Comparison of ENCODE assay signal across 13 cellular contexts in genomic region chr17:63835167-63835720, GRCh38. TPM values are rescaled to one million over a fixed set of nuclear protein-coding genes. Genes with fewer than 3 reads are reported as not detected.
DNase-seq lines count a peak whose midpoint lies in the region; ATAC-seq and TF ChIP-seq lines count a peak whose summit lies in the region.
"Had no signal": no experiment of that assay in that cellular context is flagged by ENCODE, and none has a peak within 500 bp of the region (broad histone marks: within the 10 kb centered on the region; RNA-seq: fewer than 3 reads in every experiment).

No MANE protein-coding gene starts in this region.

- H3K9me3 ChIP-seq in Loucy (ENCODE audit: insufficient read depth, low read depth, low read length), result no peaks in the 10 kb centered on the region

- no peaks in the 10 kb centered on the region for H3K27me3 ChIP-seq in Loucy (ENCODE audit: insufficient read depth, low read length, poor library complexity, severe bottlenecking)
- H3K27me3 ChIP-seq: neural progenitor cell had no signal

- POLR2A ChIA-PET in activated CD8-positive, alpha-beta T cell treated with anti-CD3 and anti-CD28 coated beads for 36 hours (lab: Charles Lee), result interaction anchor here (0.7 to 6.6 kb wide), 7 partner anchors 9 to 311 kb away, joined by 3 to 66 read pairs (median 3); no protein-coding TSS in a partner anchor
- POLR2A ChIA-PET in activated CD8-positive, alpha-beta T cell treated with anti-CD3 and anti-CD28 coated beads, Interleukin-2, amount 10 ng/mL, durations not matched to agents 7 days and 5 days (lab: Charles Lee), result interaction anchor here (0.6 to 1.7 kb wide), 2 partner anchors 61 to 375 kb away, joined by 3 to 6 read pairs; partner anchors contain the start of gene DDX42

- H3K79me2 ChIP-seq in Loucy (ENCODE audit: insufficient read depth, low read length), result peaks cover 92% of the 10 kb centered on the region

- no peak for ATAC-seq in activated CD8-positive, alpha-beta T cell treated with anti-CD3 and anti-CD28 coated beads for 36 hours
- ATAC-seq in activated CD8-positive, alpha-beta T cell treated with anti-CD3 and anti-CD28 coated beads, Interleukin-2, amount 10 ng/mL, durations not matched to agents 7 days and 5 days, result no peak
- no peak for ATAC-seq in stimulated activated effector memory CD8-positive, alpha-beta T cell treated with anti-CD3 and anti-CD28 coated beads, Interleukin-12 subunit alpha, Interleukin-12 subunit beta, amount 100 ng/mL, for 72 hours
- no peak for ATAC-seq in Right ventricle myocardium inferior

- peak overlapping the region; percentile 14 for H3K27ac Mint-ChIP-seq in activated CD8-positive, alpha-beta T cell treated with anti-CD3 and anti-CD28 coated beads for 36 hours
- no peak overlapping the region for H3K27ac Mint-ChIP-seq in activated CD8-positive, alpha-beta T cell treated with anti-CD3 and anti-CD28 coated beads, Interleukin-2, amount 10 ng/mL, durations not matched to agents 7 days and 5 days
- peak overlapping the region; percentile 69 for H3K27ac Mint-ChIP-seq in dendritic cell treated with granulocyte-macrophage colony-stimulating factor and Interleukin-4, amounts not matched to agents 40 ng/mL and 50 ng/mL, for 4 days
- peak overlapping the region; percentile 43 for H3K27ac Mint-ChIP-seq in stimulated activated effector memory CD8-positive, alpha-beta T cell treated with anti-CD3 and anti-CD28 coated beads, Interleukin-12 subunit alpha, Interleukin-12 subunit beta, amount 100 ng/mL, for 72 hours
- H3K27ac Mint-ChIP-seq: neural progenitor cell had no signal

- H3K27me3 Mint-ChIP-seq in activated CD8-positive, alpha-beta T cell treated with anti-CD3 and anti-CD28 coated beads for 36 hours, result no peaks in the 10 kb centered on the region
- no peaks in the 10 kb centered on the region for H3K27me3 Mint-ChIP-seq in activated CD8-positive, alpha-beta T cell treated with anti-CD3 and anti-CD28 coated beads, Interleukin-2, amount 10 ng/mL, durations not matched to agents 7 days and 5 days (ENCODE audit: low read depth)
- no peaks in the 10 kb centered on the region for H3K27me3 Mint-ChIP-seq in dendritic cell treated with granulocyte-macrophage colony-stimulating factor and Interleukin-4, amounts not matched to agents 40 ng/mL and 50 ng/mL, for 4 days

- no peak overlapping the region for H3K4me3 ChIP-seq in Loucy (ENCODE audit: low read length, poor library complexity, severe bottlenecking)
- H3K4me3 ChIP-seq: neural progenitor cell, SK-N-MC had no signal

- peaks cover 56% of the 10 kb centered on the region for H3K36me3 ChIP-seq in Loucy (ENCODE audit: insufficient read depth, low read length)
- H3K36me3 ChIP-seq: neural progenitor cell had no signal

- H3K9ac ChIP-seq in Loucy (ENCODE audit: low read depth, low read length, poor library complexity, severe bottlenecking), result no peak overlapping the region
- H3K9ac ChIP-seq: neural progenitor cell had no signal

- peaks cover 41% of the 10 kb centered on the region for H3K4me1 Mint-ChIP-seq in activated CD8-positive, alpha-beta T cell treated with anti-CD3 and anti-CD28 coated beads for 36 hours (ENCODE audit: low read depth)
- peaks cover 47% of the 10 kb centered on the region for H3K4me1 Mint-ChIP-seq in activated CD8-positive, alpha-beta T cell treated with anti-CD3 and anti-CD28 coated beads, Interleukin-2, amount 10 ng/mL, durations not matched to agents 7 days and 5 days (ENCODE audit: low read depth)
- peaks cover 47% of the 10 kb centered on the region for H3K4me1 Mint-ChIP-seq in dendritic cell treated with granulocyte-macrophage colony-stimulating factor and Interleukin-4, amounts not matched to agents 40 ng/mL and 50 ng/mL, for 4 days (ENCODE audit: low read depth)
- H3K4me1 Mint-ChIP-seq in stimulated activated effector memory CD8-positive, alpha-beta T cell treated with anti-CD3 and anti-CD28 coated beads, Interleukin-12 subunit alpha, Interleukin-12 subunit beta, amount 100 ng/mL, for 72 hours, result peaks cover 65% of the 10 kb centered on the region

- CTCF ChIA-PET in activated CD8-positive, alpha-beta T cell treated with anti-CD3 and anti-CD28 coated beads for 36 hours (lab: Charles Lee), result interaction anchor here (0.6 to 4.0 kb wide), 10 partner anchors 8 to 137 kb away, joined by 3 to 15 read pairs (median 5); no protein-coding TSS in a partner anchor
- CTCF ChIA-PET in activated CD8-positive, alpha-beta T cell treated with anti-CD3 and anti-CD28 coated beads, Interleukin-2, amount 10 ng/mL, durations not matched to agents 7 days and 5 days (lab: Charles Lee), result interaction anchor here (0.8 to 2.1 kb wide), 14 partner anchors 9 to 410 kb away, joined by 3 to 11 read pairs (median 4); partner anchors contain the start of genes DDX42, PSMC5 and STRADA

- no peak overlapping the region for H3K4me3 Mint-ChIP-seq in activated CD8-positive, alpha-beta T cell treated with anti-CD3 and anti-CD28 coated beads for 36 hours
- H3K4me3 Mint-ChIP-seq in activated CD8-positive, alpha-beta T cell treated with anti-CD3 and anti-CD28 coated beads, Interleukin-2, amount 10 ng/mL, durations not matched to agents 7 days and 5 days, result no peak overlapping the region
- no peak overlapping the region for H3K4me3 Mint-ChIP-seq in dendritic cell treated with granulocyte-macrophage colony-stimulating factor and Interleukin-4, amounts not matched to agents 40 ng/mL and 50 ng/mL, for 4 days
- H3K4me3 Mint-ChIP-seq in stimulated activated effector memory CD8-positive, alpha-beta T cell treated with anti-CD3 and anti-CD28 coated beads, Interleukin-12 subunit alpha, Interleukin-12 subunit beta, amount 100 ng/mL, for 72 hours, result no peak overlapping the region
- H3K4me3 Mint-ChIP-seq: neural progenitor cell had no signal

- no peak for TF ChIP-seq CTCF in activated CD8-positive, alpha-beta T cell treated with anti-CD3 and anti-CD28 coated beads for 36 hours (IDR thresholded peaks at IDR 0.05)
- no peak for TF ChIP-seq CTCF in Loucy (conservative IDR thresholded peaks at IDR 0.05; ENCODE audit: low read length)

- H3F3A ChIP-seq in Loucy (ENCODE audit: low read depth), result no peaks in the 10 kb centered on the region

- H3K9me3 Mint-ChIP-seq in activated CD8-positive, alpha-beta T cell treated with anti-CD3 and anti-CD28 coated beads for 36 hours, result no peaks in the 10 kb centered on the region
- no peaks in the 10 kb centered on the region for H3K9me3 Mint-ChIP-seq in activated CD8-positive, alpha-beta T cell treated with anti-CD3 and anti-CD28 coated beads, Interleukin-2, amount 10 ng/mL, durations not matched to agents 7 days and 5 days (ENCODE audit: insufficient read depth)
- no peaks in the 10 kb centered on the region for H3K9me3 Mint-ChIP-seq in dendritic cell treated with granulocyte-macrophage colony-stimulating factor and Interleukin-4, amounts not matched to agents 40 ng/mL and 50 ng/mL, for 4 days
- H3K9me3 Mint-ChIP-seq in stimulated activated effector memory CD8-positive, alpha-beta T cell treated with anti-CD3 and anti-CD28 coated beads, Interleukin-12 subunit alpha, Interleukin-12 subunit beta, amount 100 ng/mL, for 72 hours, result no peaks in the 10 kb centered on the region
- H3K9me3 Mint-ChIP-seq: neural progenitor cell had no signal

- peaks cover 43% of the 10 kb centered on the region for H3K4me1 ChIP-seq in Loucy (ENCODE audit: insufficient read depth, low read length, poor library complexity, severe bottlenecking)

- H3K9me2 ChIP-seq in Loucy (replicated peaks; ENCODE audit: low read depth, low read length), result no peaks in the 10 kb centered on the region

- no peak for DNase-seq in activated CD8-positive, alpha-beta T cell treated with anti-CD3 and anti-CD28 coated beads for 36 hours
- DNase-seq in activated CD8-positive, alpha-beta T cell treated with anti-CD3 and anti-CD28 coated beads, Interleukin-2, amount 10 ng/mL, durations not matched to agents 7 days and 5 days, result no peak
- DNase-seq in stimulated activated effector memory CD8-positive, alpha-beta T cell treated with anti-CD3 and anti-CD28 coated beads, Interleukin-12 subunit alpha, Interleukin-12 subunit beta, amount 100 ng/mL, for 72 hours (ENCODE audit: low spot score in 2 of 2), result no peak
- DNase-seq in Kasumi-1 (lab: John Stamatoyannopoulos, UW) (no peak), EL (no peak), Right ventricle myocardium inferior (ENCODE audit: missing footprints) (no peak)

- peaks cover 19% of the 10 kb centered on the region for H4K20me1 ChIP-seq in Loucy (ENCODE audit: insufficient read depth, low read length, poor library complexity, severe bottlenecking)

- no peak overlapping the region for H2AFZ ChIP-seq in Loucy (ENCODE audit: low read length)
- H2AFZ ChIP-seq: neural progenitor cell had no signal

- H3K4me2 ChIP-seq in Loucy (ENCODE audit: low read depth, low read length, poor library complexity, severe bottlenecking), result peak overlapping the region; percentile 67
- H3K4me2 ChIP-seq: neural progenitor cell had no signal

- intact Hi-C loops in activated CD8-positive, alpha-beta T cell treated with anti-CD3 and anti-CD28 coated beads for 36 hours (cut with micrococcal nuclease), result no loop called here
- intact Hi-C loops in dendritic cell treated with granulocyte-macrophage colony-stimulating factor and Interleukin-4, amounts not matched to agents 40 ng/mL and 50 ng/mL, for 4 days (cut with micrococcal nuclease), result no loop called here
- intact Hi-C loops in Right ventricle myocardium inferior (cut with DNase I), result no loop called here

- H3K36me3 Mint-ChIP-seq in activated CD8-positive, alpha-beta T cell treated with anti-CD3 and anti-CD28 coated beads for 36 hours (ENCODE audit: low read depth), result peaks cover 50% of the 10 kb centered on the region
- H3K36me3 Mint-ChIP-seq in activated CD8-positive, alpha-beta T cell treated with anti-CD3 and anti-CD28 coated beads, Interleukin-2, amount 10 ng/mL, durations not matched to agents 7 days and 5 days (ENCODE audit: low read depth), result peaks cover 60% of the 10 kb centered on the region
- peaks cover 86% of the 10 kb centered on the region for H3K36me3 Mint-ChIP-seq in dendritic cell treated with granulocyte-macrophage colony-stimulating factor and Interleukin-4, amounts not matched to agents 40 ng/mL and 50 ng/mL, for 4 days (ENCODE audit: low read depth)
- peaks cover 83% of the 10 kb centered on the region for H3K36me3 Mint-ChIP-seq in stimulated activated effector memory CD8-positive, alpha-beta T cell treated with anti-CD3 and anti-CD28 coated beads, Interleukin-12 subunit alpha, Interleukin-12 subunit beta, amount 100 ng/mL, for 72 hours

RNA-seq across cellular contexts. Expression of gene SMARCD2, which starts 7.2 kb away (rescaled TPM):
- total RNA-seq in activated CD8-positive, alpha-beta T cell treated with anti-CD3 and anti-CD28 coated beads for 36 hours, result 100 to 1,000 TPM in 1 of 2 experiments, 10 to 100 TPM in 1; 99.4 to 103 TPM
- total RNA-seq in activated CD8-positive, alpha-beta T cell treated with anti-CD3 and anti-CD28 coated beads, Interleukin-2, amount 10 ng/mL, durations not matched to agents 7 days and 5 days, result 100 to 1,000 TPM; 130 to 136 TPM
- 29.2 TPM for total RNA-seq in Right ventricle myocardium inferior

RNA-seq across cellular contexts. Expression of gene FTSJ3, which starts 7.8 kb away (rescaled TPM):
- total RNA-seq in activated CD8-positive, alpha-beta T cell treated with anti-CD3 and anti-CD28 coated beads for 36 hours, result 10 to 100 TPM; 58.3 to 60.9 TPM
- total RNA-seq in activated CD8-positive, alpha-beta T cell treated with anti-CD3 and anti-CD28 coated beads, Interleukin-2, amount 10 ng/mL, durations not matched to agents 7 days and 5 days, result 10 to 100 TPM; 58.7 to 62.2 TPM
- 34.2 TPM for total RNA-seq in Right ventricle myocardium inferior

RNA-seq across cellular contexts. Expression of gene PSMC5, which starts 8.0 kb away (rescaled TPM):
- total RNA-seq in activated CD8-positive, alpha-beta T cell treated with anti-CD3 and anti-CD28 coated beads for 36 hours, result 100 to 1,000 TPM; 155 to 157 TPM
- 100 to 1,000 TPM; 176 to 179 TPM for total RNA-seq in activated CD8-positive, alpha-beta T cell treated with anti-CD3 and anti-CD28 coated beads, Interleukin-2, amount 10 ng/mL, durations not matched to agents 7 days and 5 days
- 145 TPM for total RNA-seq in Right ventricle myocardium inferior

RNA-seq across cellular contexts. Expression of gene CSH2, which starts 38.2 kb away (rescaled TPM):
- total RNA-seq in activated CD8-positive, alpha-beta T cell treated with anti-CD3 and anti-CD28 coated beads for 36 hours, result not detected
- total RNA-seq in activated CD8-positive, alpha-beta T cell treated with anti-CD3 and anti-CD28 coated beads, Interleukin-2, amount 10 ng/mL, durations not matched to agents 7 days and 5 days, result not detected
- total RNA-seq in Right ventricle myocardium inferior, result not detected
- total RNA-seq: cardiac septum, left lobe of liver, ureter had no signal

RNA-seq across cellular contexts. Expression of gene GH2, which starts 46.5 kb away (rescaled TPM):
- not detected for total RNA-seq in activated CD8-positive, alpha-beta T cell treated with anti-CD3 and anti-CD28 coated beads for 36 hours
- not detected for total RNA-seq in activated CD8-positive, alpha-beta T cell treated with anti-CD3 and anti-CD28 coated beads, Interleukin-2, amount 10 ng/mL, durations not matched to agents 7 days and 5 days
- total RNA-seq in Right ventricle myocardium inferior, result not detected
- total RNA-seq: cardiac septum, left lobe of liver, ureter had no signal
